Comparison of ENCODE assay signal across 11 cellular contexts in genomic region chr11:59857444-59858434, GRCh38. TPM values are rescaled to one million over a fixed set of nuclear protein-coding genes. Genes with fewer than 3 reads are reported as not detected.
DNase-seq lines count a peak whose midpoint lies in the region; ATAC-seq, FAIRE-seq and TF ChIP-seq lines count a peak whose summit lies in the region.
"Had no signal": no experiment of that assay in that cellular context is flagged by ENCODE, and none has a peak within 500 bp of the region (broad histone marks: within the 10 kb centered on the region; RNA-seq: fewer than 3 reads in every experiment).

No MANE protein-coding gene starts in this region.

- FAIRE-seq in D721Med (lab: Jason Lieb, UNC) = no peak

- H3K27me3 Mint-ChIP-seq in T-cell = peaks cover 0 to 5% of the 10 kb centered on the region in 2 donors
- H3K27me3 Mint-ChIP-seq in stimulated activated naive B cell treated with anti-CD40 and anti-IgM and Interleukin-4, amounts not matched to agents 10 μg/mL and 1 μg/mL and 100 μg/mL, for 72 hours = peaks cover 0 to 4% of the 10 kb centered on the region in 2 donors

- peak in 3 of 4 experiments; percentile 55 to 90 (median 75) for ATAC-seq in T-cell (replicated peaks in 1 of 4)
- peak; percentile 55 for ATAC-seq in esophagus mucosa
- no peak for ATAC-seq in stimulated activated naive B cell treated with anti-CD40 and anti-IgM and Interleukin-4, amounts not matched to agents 10 μg/mL and 1 μg/mL and 100 μg/mL, for 72 hours (replicated peaks)

- no peak overlapping the region for H3K4me3 Mint-ChIP-seq in T-cell
- H3K4me3 Mint-ChIP-seq in stimulated activated naive B cell treated with anti-CD40 and anti-IgM and Interleukin-4, amounts not matched to agents 10 μg/mL and 1 μg/mL and 100 μg/mL, for 72 hours = no peak overlapping the region

- H3K27ac Mint-ChIP-seq in T-cell = peak overlapping the region; percentile 36 to 83
- no peak overlapping the region for H3K27ac Mint-ChIP-seq in stimulated activated naive B cell treated with anti-CD40 and anti-IgM and Interleukin-4, amounts not matched to agents 10 μg/mL and 1 μg/mL and 100 μg/mL, for 72 hours

- H3K9me3 Mint-ChIP-seq in T-cell = no peaks in the 10 kb centered on the region
- no peaks in the 10 kb centered on the region for H3K9me3 Mint-ChIP-seq in stimulated activated naive B cell treated with anti-CD40 and anti-IgM and Interleukin-4, amounts not matched to agents 10 μg/mL and 1 μg/mL and 100 μg/mL, for 72 hours

- DNase-seq in stimulated activated CD8-positive, alpha-beta memory T cell treated with anti-CD3 and anti-CD28 coated beads, Interleukin-7, amount 100 ng/mL, for 24 hours (ENCODE audit: low read depth) = peak; percentile 4
- no peak for DNase-seq in stimulated activated CD8-positive, alpha-beta memory T cell treated with anti-CD3 and anti-CD28 coated beads, Interleukin-4, amount 100 ng/mL, for 48 hours
- DNase-seq in T-cell (no peak), NCI-H2081 treated with DMSO at 0.1 percent for 48 hours (lab: John Stamatoyannopoulos, UW) (no peak), D721Med (ENCODE audit: insufficient read length, low spot score) (no peak), midbrain (lab: John Stamatoyannopoulos, UW) (no peak)
- DNase-seq in stimulated activated naive B cell treated with anti-CD40 and anti-IgM and Interleukin-4, amounts not matched to agents 10 μg/mL and 1 μg/mL and 100 μg/mL, for 72 hours = no peak
- DNase-seq: foreskin fibroblast, NCI-H187 had no signal

- H3K4me1 Mint-ChIP-seq in T-cell = peaks cover 0 to 21% (median 20%) of the 10 kb centered on the region in 3 donors
- H3K4me1 Mint-ChIP-seq in stimulated activated naive B cell treated with anti-CD40 and anti-IgM and Interleukin-4, amounts not matched to agents 10 μg/mL and 1 μg/mL and 100 μg/mL, for 72 hours = no peaks in the 10 kb centered on the region

- POLR2A ChIA-PET in T-cell (lab: Charles Lee) = no interaction called here

- H3K36me3 Mint-ChIP-seq in T-cell = no peaks in the 10 kb centered on the region
- no peaks in the 10 kb centered on the region for H3K36me3 Mint-ChIP-seq in stimulated activated naive B cell treated with anti-CD40 and anti-IgM and Interleukin-4, amounts not matched to agents 10 μg/mL and 1 μg/mL and 100 μg/mL, for 72 hours

- CTCF ChIA-PET in T-cell (lab: Charles Lee) = no interaction called here

- TF ChIP-seq CTCF in D721Med (IDR thresholded peaks at IDR 0.05; ENCODE audit: insufficient read depth, missing control alignments) = no peak

RNA-seq across cellular contexts. Expression of gene TCN1, which starts 8.5 kb away (rescaled TPM):
- total RNA-seq in T-cell (not detected), esophagus mucosa (45.8 TPM)
- total RNA-seq: myocyte had no signal

RNA-seq across cellular contexts. Expression of gene CBLIF, which starts 12.4 kb away (rescaled TPM):
- total RNA-seq in T-cell (not detected), esophagus mucosa (not detected)
- total RNA-seq: myocyte had no signal

RNA-seq across cellular contexts. Expression of gene OOSP3, which starts 20.8 kb away (rescaled TPM):
- total RNA-seq in T-cell (not detected), esophagus mucosa (not detected)
- total RNA-seq: myocyte had no signal

RNA-seq across cellular contexts. Expression of gene MRPL16, which starts 47.2 kb away (rescaled TPM):
- total RNA-seq in T-cell (10 to 100 TPM; 24.0 to 46.3 (median 39.7) TPM), esophagus mucosa (33.6 TPM)

Comparison
In these comparisons a context has a peak if more than half of its experiments do, and no peak if none do; other contexts are left out.
1. ATAC-seq: peak in T-cell (3 of 4) and esophagus mucosa (single experiment); none in stimulated activated naive B cell treated with anti-CD40 and anti-IgM and Interleukin-4, amounts not matched to agents 10 μg/mL and 1 μg/mL and 100 μg/mL, for 72 hours (0 of 2).
2. RNA of gene TCN1, which starts 8.5 kb away (total RNA-seq): 45.8 TPM in esophagus mucosa (single experiment); not detected in T-cell; every median in the first group is over 10 times any median in the second.